ENCODE assay signal across 12 cellular contexts in genomic region chr12:673849-674248, GRCh38. TPM values are rescaled to one million over a fixed set of nuclear protein-coding genes. Genes with fewer than 3 reads are reported as not detected.
DNase-seq lines count a peak whose midpoint lies in the region; ATAC-seq and TF ChIP-seq lines count a peak whose summit lies in the region.
"Had no signal": no experiment of that assay in that cellular context is flagged by ENCODE, and none has a peak within 500 bp of the region (broad histone marks: within the 10 kb centered on the region; RNA-seq: fewer than 3 reads in every experiment).

No MANE protein-coding gene starts in this region.

- no peaks in the 10 kb centered on the region for H3K36me3 ChIP-seq in sigmoid colon
- H3K36me3 ChIP-seq: left ventricle myocardium inferior, MG63 had no signal

- CTCF ChIA-PET in activated CD4-positive, alpha-beta memory T cell treated with anti-CD3 and anti-CD28 coated beads, Interleukin-2, amount 10 ng/mL, durations not matched to agents 7 days and 5 days (lab: Charles Lee): interaction anchor here (0.7 to 7.3 kb wide), 9 partner anchors 11 to 127 kb away, joined by 3 to 58 read pairs (median 3); partner anchors contain the start of genes NINJ2 and WNK1

- intact Hi-C loops in sigmoid colon (cut with DNase I): no loop called here

- POLR2A ChIA-PET in activated CD4-positive, alpha-beta memory T cell treated with anti-CD3 and anti-CD28 coated beads, Interleukin-2, amount 10 ng/mL, durations not matched to agents 7 days and 5 days (lab: Charles Lee): interaction anchor here (0.6 to 4.7 kb wide), 13 partner anchors 9 to 275 kb away, joined by 3 to 83 read pairs (median 5); partner anchors contain the start of genes RAD52 and WNK1

- no peaks in the 10 kb centered on the region for H3K27me3 ChIP-seq in sigmoid colon
- no peaks in the 10 kb centered on the region for H3K27me3 ChIP-seq in foreskin keratinocyte

- H3K27ac ChIP-seq in sigmoid colon (no peak overlapping the region), foreskin keratinocyte (no peak overlapping the region)
- H3K27ac ChIP-seq: left ventricle myocardium inferior had no signal

- H3K4me1 Mint-ChIP-seq in activated naive CD4-positive, alpha-beta T cell treated with anti-CD3 and anti-CD28 coated beads, Interleukin-2, amount 50 U/mL, for 24 hours: peaks cover 74% of the 10 kb centered on the region
- peaks cover 70% of the 10 kb centered on the region for H3K4me1 Mint-ChIP-seq in activated CD4-positive, alpha-beta memory T cell treated with anti-CD3 and anti-CD28 coated beads, Interleukin-2, amount 10 ng/mL, durations not matched to agents 7 days and 5 days

- H3K4me1 ChIP-seq in sigmoid colon (no peaks in the 10 kb centered on the region), foreskin keratinocyte (peaks cover 6% of the 10 kb centered on the region)

- H3K9me3 ChIP-seq in sigmoid colon: no peaks in the 10 kb centered on the region
- H3K9me3 ChIP-seq: left ventricle myocardium inferior, MG63 had no signal

- H3K27ac Mint-ChIP-seq in activated naive CD4-positive, alpha-beta T cell treated with anti-CD3 and anti-CD28 coated beads, Interleukin-2, amount 50 U/mL, for 24 hours: peak overlapping the region; percentile 91
- H3K27ac Mint-ChIP-seq in activated CD4-positive, alpha-beta memory T cell treated with anti-CD3 and anti-CD28 coated beads, Interleukin-2, amount 10 ng/mL, durations not matched to agents 7 days and 5 days: peak overlapping the region; percentile 99

- no peak for TF ChIP-seq EP300 in sigmoid colon (IDR thresholded peaks at IDR 0.05)

- no peaks in the 10 kb centered on the region for H3K36me3 Mint-ChIP-seq in activated naive CD4-positive, alpha-beta T cell treated with anti-CD3 and anti-CD28 coated beads, Interleukin-2, amount 50 U/mL, for 24 hours
- peaks cover 3% of the 10 kb centered on the region for H3K36me3 Mint-ChIP-seq in activated CD4-positive, alpha-beta memory T cell treated with anti-CD3 and anti-CD28 coated beads, Interleukin-2, amount 10 ng/mL, durations not matched to agents 7 days and 5 days (ENCODE audit: low read depth)

- no peak for DNase-seq in activated naive CD4-positive, alpha-beta T cell treated with anti-CD3 and anti-CD28 coated beads, Interleukin-2, amount 50 U/mL, for 16 hours
- DNase-seq in activated CD4-positive, alpha-beta memory T cell treated with anti-CD3 and anti-CD28 coated beads, Interleukin-2, amount 10 ng/mL, durations not matched to agents 7 days and 5 days: no peak
- DNase-seq in sigmoid colon (no peak), NCI-H345 (lab: John Stamatoyannopoulos, UW) (no peak), GF-D8 (lab: John Stamatoyannopoulos, UW) (no peak), foreskin keratinocyte (no peak)
- DNase-seq: left ventricle myocardium inferior, MG63 had no signal

- no peaks in the 10 kb centered on the region for H3K9me3 Mint-ChIP-seq in activated naive CD4-positive, alpha-beta T cell treated with anti-CD3 and anti-CD28 coated beads, Interleukin-2, amount 50 U/mL, for 24 hours
- no peaks in the 10 kb centered on the region for H3K9me3 Mint-ChIP-seq in activated CD4-positive, alpha-beta memory T cell treated with anti-CD3 and anti-CD28 coated beads, Interleukin-2, amount 10 ng/mL, durations not matched to agents 7 days and 5 days

- peak; percentile 12 for ATAC-seq in HG02943 (IDR thresholded peaks at IDR 0.05; ENCODE audit: low read depth, unreplicated experiment)
- no peak for ATAC-seq in foreskin keratinocyte

- WGBS in sigmoid colon, 2 donors: 61 to 86% methylated on average over 3 of the region's 3 CpGs

- H3K4me3 ChIP-seq in sigmoid colon: no peak overlapping the region
- H3K4me3 ChIP-seq: left ventricle myocardium inferior, MG63, smooth muscle cell had no signal

- H3K4me3 Mint-ChIP-seq in activated naive CD4-positive, alpha-beta T cell treated with anti-CD3 and anti-CD28 coated beads, Interleukin-2, amount 50 U/mL, for 24 hours: peak overlapping the region; percentile 87
- peak overlapping the region; percentile 63 for H3K4me3 Mint-ChIP-seq in activated CD4-positive, alpha-beta memory T cell treated with anti-CD3 and anti-CD28 coated beads, Interleukin-2, amount 10 ng/mL, durations not matched to agents 7 days and 5 days

- H3K27me3 Mint-ChIP-seq in activated naive CD4-positive, alpha-beta T cell treated with anti-CD3 and anti-CD28 coated beads, Interleukin-2, amount 50 U/mL, for 24 hours: no peaks in the 10 kb centered on the region
- no peaks in the 10 kb centered on the region for H3K27me3 Mint-ChIP-seq in activated CD4-positive, alpha-beta memory T cell treated with anti-CD3 and anti-CD28 coated beads, Interleukin-2, amount 10 ng/mL, durations not matched to agents 7 days and 5 days

- TF ChIP-seq POLR2A in sigmoid colon (IDR thresholded peaks at IDR 0.05): no peak

- TF ChIP-seq CTCF in sigmoid colon (IDR thresholded peaks at IDR 0.05) (no peak), foreskin keratinocyte (conservative IDR thresholded peaks at IDR 0.05) (no peak)

RNA-seq across cellular contexts. Expression of gene NINJ2, which starts 10.6 kb away (rescaled TPM):
- 10 to 100 TPM; 13.1 to 13.5 TPM for total RNA-seq in activated CD4-positive, alpha-beta memory T cell treated with anti-CD3 and anti-CD28 coated beads, Interleukin-2, amount 10 ng/mL, durations not matched to agents 7 days and 5 days
- 1 to 10 TPM; 2.0 to 8.3 (median 3.6) TPM for total RNA-seq in sigmoid colon
- polyA plus RNA-seq in sigmoid colon: 10 to 100 TPM in 1 of 3 donors, 1 to 10 TPM in 2; 7.2 to 12.3 (median 9.0) TPM
- total RNA-seq in foreskin keratinocyte: 0.17 and 0.32 TPM in 2 replicates
- 0.19 and 0.30 TPM in 2 replicates for polyA plus RNA-seq in foreskin keratinocyte
- total RNA-seq: epithelial cell of proximal tubule had no signal
